Comparison of ENCODE assay signal across 2 cellular contexts in the genomic region with DNA sequence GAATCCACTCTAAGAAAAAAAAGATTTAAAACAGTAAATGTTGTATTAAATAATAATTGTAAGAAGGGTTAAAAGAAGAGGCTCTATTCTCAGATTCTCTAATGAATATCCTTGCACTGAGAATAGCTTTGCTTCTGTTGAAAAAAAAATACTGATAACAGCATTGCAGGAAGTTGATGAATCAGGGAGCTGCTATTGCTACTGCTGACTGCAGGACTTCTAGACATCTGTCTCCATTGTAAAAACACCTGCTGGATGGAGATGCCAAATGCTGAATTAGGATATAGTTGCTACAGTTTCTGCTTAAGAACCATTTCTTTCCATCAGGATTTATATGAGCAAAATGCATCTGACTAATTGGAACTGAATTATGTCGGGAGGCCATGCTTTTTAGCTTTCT.
A peak's percentile ranks its signal among the peaks of the same experiment; 100 is the strongest.
TF ChIP-seq lines count a peak whose summit lies in the region.

No MANE protein-coding gene starts in this region.

TF ChIP-seq in HepG2, 621 proteins besides CTCF, POLR2A, EP300 and RAD21:
- no peak for TF ChIP-seq TMF1 (CRISPR knock-in tag; IDR thresholded peaks at IDR 0.05; ENCODE audit: low read depth)
- TF ChIP-seq ZMYM2 (CRISPR knock-in tag; IDR thresholded peaks at IDR 0.05) = no peak
- no peak for TF ChIP-seq MYNN (CRISPR knock-in tag; IDR thresholded peaks at IDR 0.05; ENCODE audit: low read depth)
- no peak for TF ChIP-seq ZNF7 (CRISPR knock-in tag; IDR thresholded peaks at IDR 0.05)
- TF ChIP-seq, protein P1, sequence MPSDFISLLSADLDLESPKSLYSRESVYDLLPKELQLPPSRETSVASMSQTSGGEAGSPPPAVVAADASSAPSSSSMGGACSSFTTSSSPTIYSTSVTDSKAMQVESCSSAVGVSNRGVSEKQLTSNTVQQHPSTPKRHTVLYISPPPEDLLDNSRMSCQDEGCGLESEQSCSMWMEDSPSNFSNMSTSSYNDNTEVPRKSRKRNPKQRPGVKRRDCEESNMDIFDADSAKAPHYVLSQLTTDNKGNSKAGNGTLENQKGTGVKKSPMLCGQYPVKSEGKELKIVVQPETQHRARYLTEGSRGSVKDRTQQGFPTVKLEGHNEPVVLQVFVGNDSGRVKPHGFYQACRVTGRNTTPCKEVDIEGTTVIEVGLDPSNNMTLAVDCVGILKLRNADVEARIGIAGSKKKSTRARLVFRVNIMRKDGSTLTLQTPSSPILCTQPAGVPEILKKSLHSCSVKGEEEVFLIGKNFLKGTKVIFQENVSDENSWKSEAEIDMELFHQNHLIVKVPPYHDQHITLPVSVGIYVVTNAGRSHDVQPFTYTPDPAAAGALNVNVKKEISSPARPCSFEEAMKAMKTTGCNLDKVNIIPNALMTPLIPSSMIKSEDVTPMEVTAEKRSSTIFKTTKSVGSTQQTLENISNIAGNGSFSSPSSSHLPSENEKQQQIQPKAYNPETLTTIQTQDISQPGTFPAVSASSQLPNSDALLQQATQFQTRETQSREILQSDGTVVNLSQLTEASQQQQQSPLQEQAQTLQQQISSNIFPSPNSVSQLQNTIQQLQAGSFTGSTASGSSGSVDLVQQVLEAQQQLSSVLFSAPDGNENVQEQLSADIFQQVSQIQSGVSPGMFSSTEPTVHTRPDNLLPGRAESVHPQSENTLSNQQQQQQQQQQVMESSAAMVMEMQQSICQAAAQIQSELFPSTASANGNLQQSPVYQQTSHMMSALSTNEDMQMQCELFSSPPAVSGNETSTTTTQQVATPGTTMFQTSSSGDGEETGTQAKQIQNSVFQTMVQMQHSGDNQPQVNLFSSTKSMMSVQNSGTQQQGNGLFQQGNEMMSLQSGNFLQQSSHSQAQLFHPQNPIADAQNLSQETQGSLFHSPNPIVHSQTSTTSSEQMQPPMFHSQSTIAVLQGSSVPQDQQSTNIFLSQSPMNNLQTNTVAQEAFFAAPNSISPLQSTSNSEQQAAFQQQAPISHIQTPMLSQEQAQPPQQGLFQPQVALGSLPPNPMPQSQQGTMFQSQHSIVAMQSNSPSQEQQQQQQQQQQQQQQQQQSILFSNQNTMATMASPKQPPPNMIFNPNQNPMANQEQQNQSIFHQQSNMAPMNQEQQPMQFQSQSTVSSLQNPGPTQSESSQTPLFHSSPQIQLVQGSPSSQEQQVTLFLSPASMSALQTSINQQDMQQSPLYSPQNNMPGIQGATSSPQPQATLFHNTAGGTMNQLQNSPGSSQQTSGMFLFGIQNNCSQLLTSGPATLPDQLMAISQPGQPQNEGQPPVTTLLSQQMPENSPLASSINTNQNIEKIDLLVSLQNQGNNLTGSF (CRISPR knock-in tag; IDR thresholded peaks at IDR 0.05) = no peak
- no peak for TF ChIP-seq AGO1 (IDR thresholded peaks at IDR 0.05; ENCODE audit: low read depth, low read length, poor library complexity, severe bottlenecking)
- no peak for TF ChIP-seq HES4 (CRISPR knock-in tag; IDR thresholded peaks at IDR 0.05; ENCODE audit: borderline replicate concordance)
- no peak for TF ChIP-seq IRF2 (CRISPR knock-in tag; IDR thresholded peaks at IDR 0.05)
- TF ChIP-seq ZNF747 (CRISPR knock-in tag; IDR thresholded peaks at IDR 0.05; ENCODE audit: borderline replicate concordance) = no peak
- no peak for TF ChIP-seq CHCHD3 (CRISPR knock-in tag; IDR thresholded peaks at IDR 0.05)
- TF ChIP-seq NFIC (IDR thresholded peaks at IDR 0.05; ENCODE audit: low read length) = no peak

TF ChIP-seq in endothelial cell of umbilical vein, 7 proteins besides CTCF, POLR2A, EP300 and RAD21:
- peak; percentile 65 for TF ChIP-seq POLR2AphosphoS5 (IDR thresholded peaks at IDR 0.05; ENCODE audit: insufficient read depth, low read depth, low read length)
- TF ChIP-seq, protein P2, sequence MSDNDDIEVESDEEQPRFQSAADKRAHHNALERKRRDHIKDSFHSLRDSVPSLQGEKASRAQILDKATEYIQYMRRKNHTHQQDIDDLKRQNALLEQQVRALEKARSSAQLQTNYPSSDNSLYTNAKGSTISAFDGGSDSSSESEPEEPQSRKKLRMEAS (IDR thresholded peaks at IDR 0.05; ENCODE audit: insufficient read depth, insufficient read length) = no peak
- TF ChIP-seq FOS (IDR thresholded peaks at IDR 0.05; ENCODE audit: borderline replicate concordance, insufficient read depth, low read length) = peak; percentile 66
- TF ChIP-seq GATA2 (IDR thresholded peaks at IDR 0.05; ENCODE audit: insufficient read depth, insufficient read length, low read depth, low read length) = peak; percentile 72
- TF ChIP-seq JUN (IDR thresholded peaks at IDR 0.05; ENCODE audit: borderline replicate concordance, insufficient read depth, insufficient read length, low read depth) = peak; percentile 71
